Comparison of ENCODE assay signal across 1 cellular context in genomic region chr3:134059680-134060560, GRCh38.
TF ChIP-seq lines count a peak whose summit lies in the region.

No MANE protein-coding gene starts in this region.

TF ChIP-seq in HepG2, 621 proteins besides CTCF, POLR2A, EP300 and RAD21 (continued from another document and continues in another):
- peak; percentile 51 for TF ChIP-seq SOX13 (IDR thresholded peaks at IDR 0.05)
- TF ChIP-seq SOX13 (CRISPR knock-in tag; conservative IDR thresholded peaks at IDR 0.05 in 1 of 2, IDR thresholded peaks at IDR 0.05 in 1 of 2), result peak in 1 of 2 experiments; percentile 97; a peak in 2 of 4 replicates
- TF ChIP-seq PRDM4 (CRISPR knock-in tag; IDR thresholded peaks at IDR 0.05; ENCODE audit: borderline replicate concordance), result no peak
- no peak for TF ChIP-seq ZSCAN9 (CRISPR knock-in tag; IDR thresholded peaks at IDR 0.05; ENCODE audit: borderline replicate concordance)
- no peak for TF ChIP-seq SNRNP70 (IDR thresholded peaks at IDR 0.05; ENCODE audit: low read depth, low read length)
- TF ChIP-seq GPBP1L1 (CRISPR knock-in tag; IDR thresholded peaks at IDR 0.05), result no peak
- TF ChIP-seq ISL2 (CRISPR knock-in tag; IDR thresholded peaks at IDR 0.05), result 0 out of 2 replicates have a peak, but pooled peaks have one; percentile 30
- TF ChIP-seq NR2C2 (CRISPR knock-in tag; IDR thresholded peaks at IDR 0.05; ENCODE audit: borderline replicate concordance), result peak; percentile 15; the same call in 1 of the 2 replicates
- no peak for TF ChIP-seq KLF16 (CRISPR knock-in tag; IDR thresholded peaks at IDR 0.05)
- TF ChIP-seq ZNF687 (CRISPR knock-in tag; IDR thresholded peaks at IDR 0.05), result no peak
- TF ChIP-seq ZNF7 (CRISPR knock-in tag; IDR thresholded peaks at IDR 0.05), result no peak
- peak; percentile 53; the same call in 1 of the 2 replicates for TF ChIP-seq ZMAT3 (CRISPR knock-in tag; conservative IDR thresholded peaks at IDR 0.05)
- TF ChIP-seq ZNF101 (CRISPR knock-in tag; IDR thresholded peaks at IDR 0.05; ENCODE audit: borderline replicate concordance, low read depth), result no peak
- no peak for TF ChIP-seq DMAP1 (CRISPR knock-in tag; IDR thresholded peaks at IDR 0.05)
- no peak for TF ChIP-seq NFRKB (IDR thresholded peaks at IDR 0.05)
- TF ChIP-seq DNMT3B (CRISPR knock-in tag; conservative IDR thresholded peaks at IDR 0.05), result no peak
- TF ChIP-seq ZNF367 (CRISPR knock-in tag; IDR thresholded peaks at IDR 0.05; ENCODE audit: borderline replicate concordance), result no peak
- TF ChIP-seq PHB2 (IDR thresholded peaks at IDR 0.05; ENCODE audit: partially characterized antibody), result no peak
- TF ChIP-seq ZNF296 (CRISPR knock-in tag; conservative IDR thresholded peaks at IDR 0.05), result no peak
- no peak for TF ChIP-seq ZKSCAN1 (IDR thresholded peaks at IDR 0.05; ENCODE audit: low read length)
- 0 out of 2 replicates have a peak, but pooled peaks have one; percentile 24 for TF ChIP-seq SRF (IDR thresholded peaks at IDR 0.05; ENCODE audit: low read depth, low read length)
- 0 out of 2 replicates have a peak, but pooled peaks have one; percentile 18 for TF ChIP-seq ZMYM3 (CRISPR knock-in tag; IDR thresholded peaks at IDR 0.05)
- no peak for TF ChIP-seq ZNF616 (CRISPR knock-in tag; IDR thresholded peaks at IDR 0.05; ENCODE audit: low read depth)
- TF ChIP-seq ZBTB4 (CRISPR knock-in tag; IDR thresholded peaks at IDR 0.05; ENCODE audit: borderline replicate concordance), result no peak
- TF ChIP-seq PRMT3 (CRISPR knock-in tag; IDR thresholded peaks at IDR 0.05; ENCODE audit: borderline replicate concordance, low read depth), result no peak
- TF ChIP-seq RFX1 (IDR thresholded peaks at IDR 0.05), result no peak
- TF ChIP-seq SATB2 (CRISPR knock-in tag; IDR thresholded peaks at IDR 0.05), result no peak
- TF ChIP-seq ZFYVE20 (CRISPR knock-in tag; IDR thresholded peaks at IDR 0.05; ENCODE audit: borderline replicate concordance, low read depth), result no peak
- no peak for TF ChIP-seq ZGPAT (CRISPR knock-in tag; IDR thresholded peaks at IDR 0.05)
- no peak for TF ChIP-seq ZNF318 (CRISPR knock-in tag; IDR thresholded peaks at IDR 0.05)
- no peak for TF ChIP-seq KAT7 (CRISPR knock-in tag; IDR thresholded peaks at IDR 0.05; ENCODE audit: borderline replicate concordance)
- no peak for TF ChIP-seq AGO2 (optimal IDR thresholded peaks at IDR 0.05; ENCODE audit: low read depth, low read length)
- TF ChIP-seq ADNP (CRISPR knock-in tag; IDR thresholded peaks at IDR 0.05), result no peak
- TF ChIP-seq ZBTB46 (CRISPR knock-in tag; IDR thresholded peaks at IDR 0.05; ENCODE audit: borderline replicate concordance), result no peak
- no peak for TF ChIP-seq ZNF253 (CRISPR knock-in tag; IDR thresholded peaks at IDR 0.05; ENCODE audit: borderline replicate concordance)
- TF ChIP-seq HMG20B (CRISPR knock-in tag; conservative IDR thresholded peaks at IDR 0.05), result no peak
